14 cellular contexts compared by ENCODE assay signal in the genomic region with DNA sequence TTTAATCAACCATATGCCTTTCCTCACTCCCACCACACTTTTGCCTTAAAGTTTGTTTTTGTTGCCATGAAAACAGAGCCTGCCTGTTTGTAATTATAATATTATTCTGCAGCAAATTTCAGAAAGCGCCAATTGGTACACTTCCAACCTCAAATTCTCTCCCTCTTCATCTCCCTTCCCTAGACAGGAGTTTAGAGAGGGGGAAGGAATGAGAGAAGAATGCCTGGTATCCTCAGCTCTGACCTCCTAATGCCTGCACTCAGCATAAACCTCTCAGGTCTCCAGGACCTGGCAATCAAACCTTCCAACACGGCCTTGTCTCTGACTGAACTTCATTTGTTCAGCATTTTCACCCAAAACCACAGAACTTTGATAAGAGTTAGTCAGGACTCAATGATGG.
"Had no signal": no experiment of that assay in that cellular context is flagged by ENCODE, and none has a peak within 500 bp of the region (broad histone marks: within the 10 kb centered on the region; RNA-seq: fewer than 3 reads in every experiment).

No MANE protein-coding gene starts in this region.

- H3K27me3 ChIP-seq: adrenal gland, neutrophil, right lobe of liver, spleen, transverse colon had no signal

- H3K4me1 ChIP-seq: adrenal gland, right lobe of liver, spleen, transverse colon had no signal

- ATAC-seq: naive thymus-derived CD8-positive, alpha-beta T cell; right lobe of liver; stimulated activated memory B cell treated with anti-CD40 and anti-IgM and Interleukin-4, amounts not matched to agents 10 μg/mL and 1 μg/mL and 100 μg/mL, for 72 hours had no signal

- H3K36me3 ChIP-seq: adrenal gland, neutrophil, right lobe of liver, spleen, transverse colon had no signal

- H3K27ac ChIP-seq: adrenal gland, neutrophil, right lobe of liver, spleen, transverse colon had no signal

- DNase-seq: activated B cell treated with CpG ODN at 0.5 μM for 24 hours; activated CD4-positive, alpha-beta T cell treated with anti-CD3 and anti-CD28 coated beads, Interleukin-2, amount 10 ng/mL, durations not matched to agents 24 days and 14 days; activated CD8-positive, alpha-beta memory T cell treated with anti-CD3 and anti-CD28 coated beads for 24 hours; activated naive CD4-positive, alpha-beta T cell treated with anti-CD3 and anti-CD28 coated beads for 36 hours; adrenal gland; effector CD4-positive, alpha-beta T cell; naive thymus-derived CD8-positive, alpha-beta T cell; right lobe of liver; spleen; stimulated activated CD4-positive, alpha-beta T cell treated with anti-CD3 and anti-CD28 coated beads, Interleukin-1b, Interleukin-23, amount 100 ng/mL, for 48 hours; T-helper 2 cell; transverse colon had no signal

- H3K4me3 ChIP-seq: adrenal gland, right lobe of liver, spleen, transverse colon had no signal

- H3K9me3 ChIP-seq: adrenal gland, neutrophil, transverse colon had no signal
